ENCODE assay signal across 2 cellular contexts in genomic region chr2:142981069-142981378, GRCh38.
TF ChIP-seq lines count a peak whose summit lies in the region.

No MANE protein-coding gene starts in this region.

TF ChIP-seq in SK-N-SH, 30 proteins besides CTCF, POLR2A, EP300 and RAD21 (continued from another document):
- TF ChIP-seq TAF1 (IDR thresholded peaks at IDR 0.05; ENCODE audit: borderline replicate concordance, low read depth, low read length), result no peak

TF ChIP-seq in SK-N-SH treated with all-trans-retinoic acid at 6 μM for 48 hours, 23 proteins besides CTCF, POLR2A, EP300 and RAD21 (continued from another document):
- no peak for TF ChIP-seq POU6F1 (CRISPR knock-in tag; IDR thresholded peaks at IDR 0.05; ENCODE audit: borderline replicate concordance, low read depth)
- TF ChIP-seq CSDC2 (CRISPR knock-in tag; IDR thresholded peaks at IDR 0.05), result no peak
- no peak for TF ChIP-seq ARNTL (CRISPR knock-in tag; IDR thresholded peaks at IDR 0.05; ENCODE audit: borderline replicate concordance, low read depth)
- no peak for TF ChIP-seq ISL1 (CRISPR knock-in tag; IDR thresholded peaks at IDR 0.05)
- TF ChIP-seq PPARA (CRISPR knock-in tag; IDR thresholded peaks at IDR 0.05; ENCODE audit: borderline replicate concordance), result no peak
- TF ChIP-seq ZFP30 (CRISPR knock-in tag; IDR thresholded peaks at IDR 0.05), result no peak
